Comparison of ENCODE assay signal across 29 cellular contexts in the genomic region with DNA sequence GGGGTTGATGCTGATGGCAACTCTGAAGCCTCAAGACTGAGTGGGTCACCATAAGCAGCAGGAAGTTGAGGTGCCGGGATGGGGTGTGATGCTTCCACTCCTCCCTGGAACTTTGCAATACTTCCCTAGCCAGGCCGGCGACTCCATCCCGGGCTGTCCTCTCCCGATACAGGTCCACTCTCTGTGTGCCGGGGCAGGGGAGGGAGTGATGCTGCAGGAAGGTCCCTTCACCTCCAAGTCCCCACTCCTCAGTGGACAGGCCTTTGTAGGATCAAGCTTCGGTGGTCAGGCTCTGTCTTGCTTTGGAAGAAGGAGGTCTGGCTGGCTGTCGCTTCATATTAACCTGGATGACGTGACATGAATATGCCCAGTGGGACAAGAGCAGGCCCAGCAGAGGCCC. TPM values are rescaled to one million over a fixed set of nuclear protein-coding genes. Genes with fewer than 3 reads are reported as not detected.
"Had no signal": no experiment of that assay in that cellular context is flagged by ENCODE, and none has a peak within 500 bp of the region (broad histone marks: within the 10 kb centered on the region; RNA-seq: fewer than 3 reads in every experiment).

No MANE protein-coding gene starts in this region.

- H3K4me1 ChIP-seq: breast epithelium had no signal

- H3K27ac Mint-ChIP-seq: activated CD4-positive, alpha-beta memory T cell treated with anti-CD3 and anti-CD28 coated beads, Interleukin-2, amount 10 ng/mL, durations not matched to agents 7 days and 5 days; activated CD4-positive, alpha-beta T cell treated with anti-CD3 and anti-CD28 coated beads, Interleukin-2, amount 10 ng/mL, durations not matched to agents 7 days and 5 days; activated naive CD4-positive, alpha-beta T cell treated with anti-CD3 and anti-CD28 coated beads, Interleukin-2, amount 50 U/mL, for 72 hours; activated T-helper 17 cell treated with anti-CD3 and anti-CD28 coated beads, Interleukin-2, amount 50 U/mL, for 72 hours; nephron; progenitor cell of endocrine pancreas had no signal

- ATAC-seq: activated T-helper 17 cell treated with anti-CD3 and anti-CD28 coated beads, Interleukin-2, amount 50 U/mL, for 72 hours; stimulated activated naive CD8-positive, alpha-beta T cell treated with anti-CD3 and anti-CD28 coated beads, Interleukin-15, Interleukin-2, amounts not matched to agents 100 U/mL and 50 U/mL, for 24 hours had no signal

- H3K4me3 Mint-ChIP-seq: activated CD4-positive, alpha-beta memory T cell treated with anti-CD3 and anti-CD28 coated beads, Interleukin-2, amount 10 ng/mL, durations not matched to agents 7 days and 5 days; activated CD4-positive, alpha-beta T cell treated with anti-CD3 and anti-CD28 coated beads, Interleukin-2, amount 10 ng/mL, durations not matched to agents 7 days and 5 days; activated T-cell treated with anti-CD3 and anti-CD28 coated beads, Interleukin-2, amount 50 U/mL, for 4 hours; activated T-helper 17 cell treated with anti-CD3 and anti-CD28 coated beads, Interleukin-2, amount 50 U/mL, for 72 hours had no signal

- H3K4me3 ChIP-seq: lung, mucosa of descending colon, testis had no signal

- DNase-seq: activated CD4-positive, alpha-beta memory T cell treated with anti-CD3 and anti-CD28 coated beads, Interleukin-2, amount 10 ng/mL, durations not matched to agents 7 days and 5 days; activated CD4-positive, alpha-beta T cell treated with anti-CD3 and anti-CD28 coated beads for 1 hour; activated CD4-positive, alpha-beta T cell treated with anti-CD3 and anti-CD28 coated beads, Interleukin-2, amount 10 ng/mL, durations not matched to agents 7 days and 5 days; activated naive CD4-positive, alpha-beta T cell; activated T-cell treated with anti-CD3 and anti-CD28 coated beads, Interleukin-2, amount 50 U/mL, for 4 hours; central memory CD4-positive, alpha-beta T cell; dermis blood vessel endothelial cell; effector CD8-positive, alpha-beta T cell; esophagus squamous epithelium; foreskin melanocyte; heart right ventricle; left ventricle myocardium inferior; mesendoderm; mucosa of descending colon; stimulated activated CD4-positive, alpha-beta T cell treated with anti-CD3 and anti-CD28 coated beads, Interleukin-15, amount 100 ng/mL, for 24 hours; stimulated activated naive CD8-positive, alpha-beta T cell treated with anti-CD3 and anti-CD28 coated beads, Interleukin-15, Interleukin-2, amounts not matched to agents 100 U/mL and 50 U/mL, for 24 hours; T-helper 2 cell; testis; trophoblast cell had no signal

- H3K9me3 ChIP-seq: left ventricle myocardium inferior, mucosa of descending colon, testis had no signal

- H3K27ac ChIP-seq: breast epithelium, epithelial cell of prostate, esophagus squamous epithelium, heart right ventricle, left ventricle myocardium inferior, testis had no signal

- H3K4me1 Mint-ChIP-seq: activated CD4-positive, alpha-beta memory T cell treated with anti-CD3 and anti-CD28 coated beads, Interleukin-2, amount 10 ng/mL, durations not matched to agents 7 days and 5 days had no signal

- H3K36me3 ChIP-seq: breast epithelium, esophagus squamous epithelium, heart right ventricle, left ventricle myocardium inferior had no signal

- H3K27me3 ChIP-seq: testis had no signal

RNA-seq across cellular contexts. Expression of a gene that starts 0.9 kb away (rescaled TPM):
- total RNA-seq: activated CD4-positive, alpha-beta memory T cell treated with anti-CD3 and anti-CD28 coated beads, Interleukin-2, amount 10 ng/mL, durations not matched to agents 7 days and 5 days; activated CD4-positive, alpha-beta T cell treated with anti-CD3 and anti-CD28 coated beads, Interleukin-2, amount 10 ng/mL, durations not matched to agents 7 days and 5 days; activated naive CD4-positive, alpha-beta T cell treated with anti-CD3 and anti-CD28 coated beads, Interleukin-2, amount 50 U/mL, for 72 hours; activated T-cell treated with anti-CD3 and anti-CD28 coated beads, Interleukin-2, amount 50 U/mL, for 4 hours; activated T-helper 17 cell treated with anti-CD3 and anti-CD28 coated beads, Interleukin-2, amount 50 U/mL, for 72 hours; dermis blood vessel endothelial cell; glomerular endothelial cell; left ventricle myocardium inferior; lung; osteoblast; renal cortical epithelial cell had no signal
